14 cellular contexts compared by ENCODE assay signal in the genomic region with DNA sequence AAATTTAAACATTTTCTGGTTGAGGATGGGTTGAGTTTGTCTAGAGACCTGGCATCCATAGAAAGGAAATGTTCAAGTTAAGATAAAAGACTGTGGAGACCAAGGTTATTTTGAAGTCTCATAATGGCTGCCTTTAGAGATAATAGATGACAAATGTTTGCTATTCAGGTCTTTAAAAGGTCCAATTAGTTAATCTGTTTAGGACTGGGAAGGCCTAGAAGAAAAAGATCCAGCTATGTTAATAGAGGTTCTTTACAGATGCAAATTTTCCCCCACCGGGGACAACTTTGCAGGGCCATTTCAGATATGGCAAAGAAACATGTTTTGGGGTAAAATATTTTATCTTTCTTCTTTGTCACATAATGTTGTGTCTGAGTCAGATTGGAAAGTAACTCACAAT. TPM values are rescaled to one million over a fixed set of nuclear protein-coding genes. Genes with fewer than 3 reads are reported as not detected.
"Had no signal": no experiment of that assay in that cellular context is flagged by ENCODE, and none has a peak within 500 bp of the region (broad histone marks: within the 10 kb centered on the region; RNA-seq: fewer than 3 reads in every experiment).

No MANE protein-coding gene starts in this region.

- DNase-seq: activated CD8-positive, alpha-beta memory T cell treated with anti-CD3 and anti-CD28 coated beads, Interleukin-2, amount 10 ng/mL, durations not matched to agents 7 days and 5 days; activated naive CD4-positive, alpha-beta T cell treated with anti-CD3 and anti-CD28 coated beads, Interleukin-2, amount 10 ng/mL, durations not matched to agents 7 days and 5 days; activated T-cell treated with anti-CD3 and anti-CD28 coated beads, Interleukin-2, amount 50 U/mL, for 24 hours; central memory CD4-positive, alpha-beta T cell; colonic mucosa; nephron progenitor cell; right lobe of liver; T-helper 2 cell; thyroid gland had no signal

- H3K9me3 ChIP-seq: colonic mucosa, gastroesophageal sphincter, right lobe of liver, thyroid gland had no signal

- H3K9me3 Mint-ChIP-seq: activated naive CD4-positive, alpha-beta T cell treated with anti-CD3 and anti-CD28 coated beads, Interleukin-2, amount 10 ng/mL, durations not matched to agents 7 days and 5 days; activated T-cell treated with anti-CD3 and anti-CD28 coated beads, Interleukin-2, amount 50 U/mL, for 24 hours; nephron progenitor cell had no signal

- H3K36me3 ChIP-seq: colonic mucosa, gastroesophageal sphincter, right lobe of liver, thyroid gland had no signal

- H3K27ac ChIP-seq: colonic mucosa, gastroesophageal sphincter, right lobe of liver, thyroid gland had no signal

- H3K27ac Mint-ChIP-seq: activated CD8-positive, alpha-beta memory T cell treated with anti-CD3 and anti-CD28 coated beads, Interleukin-2, amount 10 ng/mL, durations not matched to agents 7 days and 5 days; activated naive CD4-positive, alpha-beta T cell treated with anti-CD3 and anti-CD28 coated beads, Interleukin-2, amount 10 ng/mL, durations not matched to agents 7 days and 5 days; activated T-cell treated with anti-CD3 and anti-CD28 coated beads, Interleukin-2, amount 50 U/mL, for 24 hours; brain; nephron progenitor cell had no signal

- H3K27me3 Mint-ChIP-seq: activated CD8-positive, alpha-beta memory T cell treated with anti-CD3 and anti-CD28 coated beads, Interleukin-2, amount 10 ng/mL, durations not matched to agents 7 days and 5 days; activated T-cell treated with anti-CD3 and anti-CD28 coated beads, Interleukin-2, amount 50 U/mL, for 24 hours had no signal

- ATAC-seq: activated CD4-positive, CD25-positive, alpha-beta regulatory T cell treated with anti-CD3 and anti-CD28 coated beads, Interleukin-2, amount 50 U/mL, for 24 hours; activated CD8-positive, alpha-beta memory T cell treated with anti-CD3 and anti-CD28 coated beads, Interleukin-2, amount 10 ng/mL, durations not matched to agents 7 days and 5 days; gastroesophageal sphincter; right lobe of liver had no signal

- H3K4me3 Mint-ChIP-seq: activated CD8-positive, alpha-beta memory T cell treated with anti-CD3 and anti-CD28 coated beads, Interleukin-2, amount 10 ng/mL, durations not matched to agents 7 days and 5 days; activated naive CD4-positive, alpha-beta T cell treated with anti-CD3 and anti-CD28 coated beads, Interleukin-2, amount 10 ng/mL, durations not matched to agents 7 days and 5 days; activated T-cell treated with anti-CD3 and anti-CD28 coated beads, Interleukin-2, amount 50 U/mL, for 24 hours; brain; nephron progenitor cell had no signal

- H3K36me3 Mint-ChIP-seq: brain had no signal

- H3K4me2 ChIP-seq: smooth muscle cell had no signal

- H3K4me3 ChIP-seq: colonic mucosa, gastroesophageal sphincter, right lobe of liver, smooth muscle cell, thyroid gland had no signal

- H3K4me1 ChIP-seq: colonic mucosa, right lobe of liver had no signal

- H3K27me3 ChIP-seq: colonic mucosa, gastroesophageal sphincter, right lobe of liver, thyroid gland had no signal

RNA-seq across cellular contexts. Expression of a gene that starts 23.1 kb away (rescaled TPM):
- total RNA-seq: gastroesophageal sphincter, lung microvascular endothelial cell had no signal
